In genomic region chr10:3076138-3076537, GRCh38 we compare ENCODE assay signal across 25 cellular contexts.
"Had no signal": no experiment of that assay in that cellular context is flagged by ENCODE, and none has a peak within 500 bp of the region (broad histone marks: within the 10 kb centered on the region; RNA-seq: fewer than 3 reads in every experiment).

No MANE protein-coding gene starts in this region.

- H3K4me3 ChIP-seq: SJSA1 had no signal

- H3K27ac ChIP-seq: brain microvascular endothelial cell had no signal

- H3K9me3 ChIP-seq: SJSA1 had no signal

- ATAC-seq: Panc1, SK-N-SH treated with all-trans-retinoic acid at 6 μM for 48 hours had no signal

- H3K27me3 ChIP-seq: brain microvascular endothelial cell, SJSA1 had no signal

- DNase-seq: activated CD4-positive, alpha-beta memory T cell treated with anti-CD3 and anti-CD28 coated beads, Interleukin-2, amount 10 ng/mL, durations not matched to agents 7 days and 5 days; activated CD4-positive, alpha-beta T cell treated with anti-CD3 and anti-CD28 coated beads, Interleukin-2, amount 10 ng/mL, durations not matched to agents 7 days and 5 days; activated CD4-positive, CD25-positive, alpha-beta regulatory T cell; activated gamma-delta T cell treated with Interleukin-2 at 50 U/mL for 16 hours; activated naive CD4-positive, alpha-beta T cell treated with anti-CD3 and anti-CD28 coated beads, Interleukin-2, amount 10 ng/mL, durations not matched to agents 7 days and 5 days; activated naive CD8-positive, alpha-beta T cell treated with anti-CD3 and anti-CD28 coated beads for 36 hours; activated T-cell treated with anti-CD3 and anti-CD28 coated beads for 4 hours; activated T-cell treated with anti-CD3 and anti-CD28 coated beads, Interleukin-2, amount 50 U/mL, for 48 hours; brain microvascular endothelial cell; cerebellar nuclear complex; MM.1S; NCI-H1105; NCI-H1436; NCI-H1694 treated with DMSO at 0.1 percent for 48 hours; NCI-H2029 treated with DMSO at 0.1 percent for 48 hours; NCI-H345; NCI-H510A; NCI-H526 treated with DMSO at 0.1 percent for 48 hours; NCI-H82; NK-92 treated with Interleukin-12 subunit alpha and Interleukin-12 subunit beta, amount 100 ng/mL, for 24 hours; OCI-M1; SHP77 had no signal
